In the genomic region with DNA sequence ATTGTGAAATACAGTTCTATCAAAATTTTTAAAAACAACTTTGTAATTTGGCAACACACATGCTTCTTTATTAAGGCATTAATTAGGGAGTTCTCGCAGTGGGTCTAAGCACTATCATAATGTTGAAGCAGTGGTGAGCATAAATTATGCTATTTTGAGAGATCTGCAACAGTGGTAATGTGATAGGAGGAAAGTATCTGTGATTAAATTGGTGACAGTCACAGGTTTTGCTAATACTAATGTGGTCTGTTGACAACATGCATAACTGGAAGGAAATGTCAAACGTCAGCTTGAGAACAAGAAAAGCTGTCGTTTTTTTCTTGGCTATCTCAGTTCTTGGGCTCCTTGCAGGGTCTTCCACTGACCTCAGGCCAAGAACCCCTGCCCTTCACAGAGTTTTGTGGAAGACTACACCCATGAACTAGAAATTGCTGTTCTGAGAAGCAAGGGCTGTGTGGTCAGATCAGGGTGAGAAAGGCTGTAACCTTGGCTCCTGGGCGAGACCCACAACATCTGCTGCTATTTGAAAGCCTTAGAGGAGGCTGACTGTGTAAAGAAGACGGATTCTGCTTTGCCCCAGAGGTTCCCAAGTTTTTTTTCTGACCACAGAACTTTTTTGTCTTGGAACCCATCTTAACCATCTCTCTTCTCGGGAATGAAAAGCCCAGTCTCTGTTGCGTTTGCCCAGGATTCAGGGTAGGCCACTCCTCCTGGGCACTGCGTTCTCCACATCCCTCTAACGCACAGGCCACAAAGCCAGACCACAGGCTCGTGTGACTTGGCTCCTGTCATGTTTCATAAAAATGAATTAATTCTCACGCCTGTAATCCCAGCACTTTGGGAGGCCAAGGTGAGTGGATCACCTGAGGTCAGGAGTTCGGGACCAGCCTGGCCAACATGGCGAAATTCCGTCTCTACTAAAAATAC, we compare ENCODE assay signal across 23 cellular contexts. TPM values are rescaled to one million over a fixed set of nuclear protein-coding genes. Genes with fewer than 3 reads are reported as not detected.
DNase-seq lines count a peak whose midpoint lies in the region; ATAC-seq and TF ChIP-seq lines count a peak whose summit lies in the region.
"Had no signal": no experiment of that assay in that cellular context is flagged by ENCODE, and none has a peak within 500 bp of the region (broad histone marks: within the 10 kb centered on the region; RNA-seq: fewer than 3 reads in every experiment).

No MANE protein-coding gene starts in this region.

- H4K20me1 ChIP-seq in BLaER1 (no peaks in the 10 kb centered on the region), OCI-LY7 (ENCODE audit: insufficient read depth, low read length) (no peaks in the 10 kb centered on the region)

- BruUV-seq in OCI-LY7 (replicated peaks; lab: Mats Ljungman, UMichigan): TSS peak; percentile 50

- H3K27ac Mint-ChIP-seq in natural killer cell: peak overlapping the region; percentile 85 to 93

- CTCF ChIA-PET in OCI-LY7 (lab: Charles Lee; ENCODE audit: unreplicated experiment): no interaction called here

- H3K4me3 ChIP-seq in BLaER1 (no peak overlapping the region), OCI-LY7 (ENCODE audit: low read depth, low read length, poor library complexity, severe bottlenecking) (no peak overlapping the region)
- H3K4me3 ChIP-seq: A549, GM23248 had no signal

- TF ChIP-seq CTCF in OCI-LY7 (conservative IDR thresholded peaks at IDR 0.05; ENCODE audit: low read length) (no peak), natural killer cell (IDR thresholded peaks at IDR 0.05) (no peak)

- no peaks in the 10 kb centered on the region for H3K27me3 Mint-ChIP-seq in natural killer cell (ENCODE audit: low read depth in 2 of 2)

- no peak overlapping the region for H2AFZ ChIP-seq in OCI-LY7 (ENCODE audit: low read length)
- H2AFZ ChIP-seq: GM23248 had no signal

- H3K79me2 ChIP-seq in OCI-LY7 (ENCODE audit: insufficient read depth, low read depth, low read length): no peaks in the 10 kb centered on the region

- no peaks in the 10 kb centered on the region for H3K36me3 Mint-ChIP-seq in natural killer cell
- H3K36me3 Mint-ChIP-seq: CD14-positive monocyte had no signal

- peak; percentile 77 to 89 (median 81) for ATAC-seq in natural killer cell
- peak; percentile 59 for ATAC-seq in sciatic nerve
- ATAC-seq: A549 had no signal

- H3K36me3 ChIP-seq in BLaER1: peaks cover 15% of the 10 kb centered on the region
- peaks cover 20% of the 10 kb centered on the region; the same call in 1 of the 2 replicates for H3K36me3 ChIP-seq in OCI-LY7 (ENCODE audit: insufficient read depth, low read length)

- H3K4me1 Mint-ChIP-seq in natural killer cell: peaks cover 21 to 23% of the 10 kb centered on the region in 2 donors
- H3K4me1 Mint-ChIP-seq: CD14-positive monocyte, H9 had no signal

- DNase-seq in OCI-LY7 (ENCODE audit: low spot score) (no peak), natural killer cell (peak; percentile 43), sciatic nerve (ENCODE audit: low spot score) (no peak), DMS53 (lab: John Stamatoyannopoulos, UW) (no peak), GM19240 (ENCODE audit: insufficient read length, low spot score) (no peak), KBM-7 (no peak)
- DNase-seq: AML-193, Calu3, DND-41, GM23248, H9, NCI-H1048, NCI-H1417, NCI-H1694, NCI-H2029 treated with DMSO at 0.1 percent for 48 hours, NCI-H446 treated with DMSO at 0.1 percent for 48 hours, NCI-H526, OCI-M1, SIG-M5, SK-N-SH had no signal

- 0 out of 2 replicates have a peak overlapping the region, but pooled peaks have one; percentile 9 for H3K9ac ChIP-seq in BLaER1
- H3K9ac ChIP-seq: GM23248, SK-N-SH had no signal

- H3K4me2 ChIP-seq in BLaER1: peak overlapping the region; percentile 36; the same call in 1 of the 2 replicates
- H3K4me2 ChIP-seq in OCI-LY7 (ENCODE audit: low read length): no peak overlapping the region
- H3K4me2 ChIP-seq: A549, SK-N-SH had no signal

- peaks cover 29% of the 10 kb centered on the region for H3K4me1 ChIP-seq in BLaER1
- H3K4me1 ChIP-seq in OCI-LY7 (ENCODE audit: insufficient read depth, low read length, poor library complexity, severe bottlenecking): no peaks in the 10 kb centered on the region
- H3K4me1 ChIP-seq: A549 had no signal

- no peaks in the 10 kb centered on the region for H3K9me2 ChIP-seq in OCI-LY7 (ENCODE audit: insufficient read depth, low read length)
- H3K9me2 ChIP-seq: SK-N-SH had no signal

- H3K9me3 Mint-ChIP-seq in natural killer cell: no peaks in the 10 kb centered on the region
- H3K9me3 Mint-ChIP-seq: CD14-positive monocyte, H9 had no signal

- intact Hi-C loops in OCI-LY7 (cut with micrococcal nuclease; ENCODE audit: unreplicated experiment): no loop called here
- intact Hi-C loops in natural killer cell (cut with micrococcal nuclease): no loop called here
- intact Hi-C loops in sciatic nerve (cut with DNase I): no loop called here

- peak overlapping the region; percentile 60 for H3K27ac ChIP-seq in BLaER1
- no peak overlapping the region for H3K27ac ChIP-seq in OCI-LY7 (ENCODE audit: low read depth, low read length, poor library complexity, severe bottlenecking)
- H3K27ac ChIP-seq: A549, GM23248 had no signal

- in situ Hi-C loops in KBM-7 (cut with MboI; ENCODE audit: low pct_unique_long_range_greater_than_20kb, low sequenced_read_pairs): no loop called here

- peak overlapping the region; percentile 61 for H3K4me3 Mint-ChIP-seq in natural killer cell
- H3K4me3 Mint-ChIP-seq: CD14-positive monocyte, H9 had no signal

- no peaks in the 10 kb centered on the region for H3K9me3 ChIP-seq in BLaER1
- no peaks in the 10 kb centered on the region for H3K9me3 ChIP-seq in OCI-LY7 (ENCODE audit: low read length)
- H3K9me3 ChIP-seq: A549, SK-N-SH had no signal

- no peaks in the 10 kb centered on the region for H3K27me3 ChIP-seq in BLaER1

- POLR2A ChIA-PET in OCI-LY7 (lab: Charles Lee): interaction anchor here (0.8 kb wide), 1 partner anchor 35 kb away, joined by 3 read pairs; no protein-coding TSS in a partner anchor

RNA-seq across cellular contexts. Expression of a gene that starts 13.9 kb away (rescaled TPM):
- 1.0 and 5.0 TPM in 2 replicates for total RNA-seq in OCI-LY7 (2014; rRNA removed; shearing (Covaris generic))
- total RNA-seq in OCI-LY7 (2022): 4.4 and 5.0 TPM in 2 replicates
- 1 to 10 TPM in 2 of 3 donors, under 1 TPM in 1; 0.75 to 2.5 (median 1.3) TPM for total RNA-seq in natural killer cell
- 0.89 TPM for total RNA-seq in sciatic nerve

RNA-seq across cellular contexts. Expression of a gene that starts 28.6 kb away (rescaled TPM):
- total RNA-seq in OCI-LY7 (2014; rRNA removed; shearing (Covaris generic)): 29.8 and 59.8 TPM in 2 replicates
- total RNA-seq in OCI-LY7 (2022) (76.5 and 92.9 TPM in 2 replicates), natural killer cell (100 to 1,000 TPM in 1 of 3 donors, 10 to 100 TPM in 2; 85.4 to 110 (median 91.5) TPM), sciatic nerve (67.0 TPM)

RNA-seq across cellular contexts. Expression of a gene that starts 32.8 kb away (rescaled TPM):
- total RNA-seq in OCI-LY7 (2014; rRNA removed; shearing (Covaris generic)): 84.8 and 118 TPM in 2 replicates
- 84.2 and 87.2 TPM in 2 replicates for total RNA-seq in OCI-LY7 (2022)
- total RNA-seq in natural killer cell: 10 to 100 TPM; 53.4 to 63.4 (median 60.1) TPM
- total RNA-seq in sciatic nerve: 16.4 TPM

RNA-seq across cellular contexts. Expression of a gene that starts 39.5 kb away (rescaled TPM):
- 139 and 141 TPM in 2 replicates for total RNA-seq in OCI-LY7 (2014; rRNA removed; shearing (Covaris generic))
- 131 and 134 TPM in 2 replicates for total RNA-seq in OCI-LY7 (2022)
- total RNA-seq in natural killer cell: 1 to 10 TPM in 1 of 3 donors, under 1 TPM in 2; 0.79 to 2.5 (median 0.96) TPM
- 1.4 TPM for total RNA-seq in sciatic nerve
- total RNA-seq: Calu3, GM23248 had no signal

RNA-seq across cellular contexts. Expression of a gene that starts 46.1 kb away (rescaled TPM):
- total RNA-seq in OCI-LY7 (2014; rRNA removed; shearing (Covaris generic)): 160 and 184 TPM in 2 replicates
- total RNA-seq in OCI-LY7 (2022): 176 and 211 TPM in 2 replicates
- total RNA-seq in natural killer cell: 100 to 1,000 TPM; 108 to 128 (median 118) TPM
- 69.4 TPM for total RNA-seq in sciatic nerve
